ENCODE assay signal across 8 cellular contexts in genomic region chr9:34701023-34701768, GRCh38. TPM values are rescaled to one million over a fixed set of nuclear protein-coding genes. Genes with fewer than 3 reads are reported as not detected.
A peak's percentile ranks its signal among the peaks of the same experiment; 100 is the strongest.
DNase-seq lines count a peak whose midpoint lies in the region; ATAC-seq and TF ChIP-seq lines count a peak whose summit lies in the region.

No MANE protein-coding gene starts in this region.

- H3K36me3 ChIP-seq in CD4-positive, alpha-beta memory T cell (ENCODE audit: insufficient read depth, low read length), result no peaks in the 10 kb centered on the region
- no peaks in the 10 kb centered on the region for H3K36me3 ChIP-seq in effector memory CD4-positive, alpha-beta T cell (ENCODE audit: control insufficient read depth, insufficient read depth, low read length)

- intact Hi-C loops in CD4-positive, alpha-beta memory T cell (cut with micrococcal nuclease), result loop anchor here (1.0 to 5.0 kb wide), 3 partner anchors 55 to 396 kb away; partner anchors contain the start of genes GALT and PIGO

- TF ChIP-seq CTCF in HFF-Myc (IDR thresholded peaks at IDR 0.05; ENCODE audit: low read depth, low read length, missing control alignments), result peak; percentile 82

- H3K4me3 ChIP-seq in CD4-positive, alpha-beta memory T cell (ENCODE audit: low read length in 2 of 2), result peak overlapping the region; percentile 54 to 93
- H3K4me3 ChIP-seq in HFF-Myc (replicated peaks; ENCODE audit: low read depth, low read length), result peak overlapping the region; percentile 45
- H3K4me3 ChIP-seq in effector memory CD4-positive, alpha-beta T cell (ENCODE audit: insufficient read depth, low read depth, low read length, poor library complexity, severe bottlenecking), result peak overlapping the region; percentile 67

- H3K9me3 Mint-ChIP-seq in CD4-positive, alpha-beta memory T cell, result no peaks in the 10 kb centered on the region

- H3K27me3 Mint-ChIP-seq in CD4-positive, alpha-beta memory T cell, result no peaks in the 10 kb centered on the region

- CTCF ChIA-PET in CD4-positive, alpha-beta memory T cell (lab: Charles Lee; ENCODE audit: partially characterized antibody), result interaction anchor here (0.6 to 6.0 kb wide), 21 partner anchors 8 to 261 kb away, joined by 3 to 90 read pairs (median 5); partner anchors contain the start of genes ARID3C, CCL21, CCL27 and DCTN3

- no peaks in the 10 kb centered on the region for H3K36me3 Mint-ChIP-seq in CD4-positive, alpha-beta memory T cell

- H3K27ac ChIP-seq in CD4-positive, alpha-beta memory T cell (ENCODE audit: low read depth, low read length), result no peak overlapping the region
- H3K27ac ChIP-seq in effector memory CD4-positive, alpha-beta T cell (ENCODE audit: insufficient read depth, low read length, poor library complexity, severe bottlenecking), result no peak overlapping the region

- H3K9me3 ChIP-seq in CD4-positive, alpha-beta memory T cell (ENCODE audit: control insufficient read depth in 1 of 2, low read length in 2 of 2), result no peaks in the 10 kb centered on the region
- no peaks in the 10 kb centered on the region for H3K9me3 ChIP-seq in effector memory CD4-positive, alpha-beta T cell (ENCODE audit: control insufficient read depth, low read length)

- H3K4me1 Mint-ChIP-seq in CD4-positive, alpha-beta memory T cell, result peaks cover 1 to 9% (median 6%) of the 10 kb centered on the region in 4 donors

- peaks cover 7% of the 10 kb centered on the region for H3K4me1 ChIP-seq in CD4-positive, alpha-beta memory T cell (ENCODE audit: insufficient read depth, low read length)
- H3K4me1 ChIP-seq in effector memory CD4-positive, alpha-beta T cell (ENCODE audit: control insufficient read depth, insufficient read depth, low read length, poor library complexity, severe bottlenecking), result peaks cover 6% of the 10 kb centered on the region

- ATAC-seq in HG03439 (IDR thresholded peaks at IDR 0.05; ENCODE audit: unreplicated experiment), result no peak

- H3K27ac Mint-ChIP-seq in CD4-positive, alpha-beta memory T cell, result no peak overlapping the region

- POLR2A ChIA-PET in CD4-positive, alpha-beta memory T cell (lab: Charles Lee; ENCODE audit: partially characterized antibody), result interaction anchor here (1.0 to 1.8 kb wide), 5 partner anchors 36 to 81 kb away, joined by 3 to 6 read pairs (median 4); partner anchors contain the start of genes DCTN3, GALT and SIGMAR1

- no peaks in the 10 kb centered on the region for H3K27me3 ChIP-seq in CD4-positive, alpha-beta memory T cell (ENCODE audit: insufficient read depth, low read length)
- no peaks in the 10 kb centered on the region for H3K27me3 ChIP-seq in effector memory CD4-positive, alpha-beta T cell (replicated peaks; ENCODE audit: control insufficient read depth, insufficient read depth, low read length, poor library complexity, severe bottlenecking)

- peak; percentile 70 to 77 (median 71) for DNase-seq in CD4-positive, alpha-beta memory T cell
- DNase-seq in HFF-Myc (ENCODE audit: extremely low read depth, low read depth) (no peak), NCI-H446 treated with DMSO at 0.1 percent for 48 hours (lab: John Stamatoyannopoulos, UW) (peak; percentile 20), lung microvascular endothelial cell (ENCODE audit: low read depth in 2 of 2) (peak; percentile 63 to 81)
- DNase-seq in activated CD8-positive, alpha-beta memory T cell treated with anti-CD3 and anti-CD28 coated beads for 24 hours, result peak; percentile 94
- peak; percentile 46 to 61 (median 50) for DNase-seq in effector memory CD4-positive, alpha-beta T cell
- peak; percentile 72 to 76 for DNase-seq in stimulated activated CD4-positive, alpha-beta T cell treated with anti-CD3 and anti-CD28 coated beads, Interleukin-4, amount 100 ng/mL, for 48 hours (ENCODE audit: low read depth in 2 of 2)

- H3K4me3 Mint-ChIP-seq in CD4-positive, alpha-beta memory T cell, result peak overlapping the region; percentile 40 to 88 (median 66)

RNA-seq across cellular contexts. Expression of gene CCL21, which starts 8.7 kb away (rescaled TPM):
- not detected for total RNA-seq in CD4-positive, alpha-beta memory T cell
- not detected for polyA plus RNA-seq in CD4-positive, alpha-beta memory T cell
- 0.44 and 1.4 TPM in 2 replicates for total RNA-seq in lung microvascular endothelial cell

RNA-seq across cellular contexts. Expression of gene CCL19, which starts 10.1 kb away (rescaled TPM):
- total RNA-seq in CD4-positive, alpha-beta memory T cell, result not detected
- not detected for polyA plus RNA-seq in CD4-positive, alpha-beta memory T cell
- not detected in 2 replicates for total RNA-seq in lung microvascular endothelial cell

RNA-seq across cellular contexts. Expression of gene CCL27, which starts 38.7 kb away (rescaled TPM):
- total RNA-seq in CD4-positive, alpha-beta memory T cell, result not detected
- under 1 TPM in 1 of 2 donors, not detected in 1; 0.59 TPM for polyA plus RNA-seq in CD4-positive, alpha-beta memory T cell
- not detected in 2 replicates for total RNA-seq in lung microvascular endothelial cell

RNA-seq across cellular contexts. Expression of gene IL11RA, which starts 49.2 kb away (rescaled TPM):
- 100 to 1,000 TPM; 204 to 209 TPM for total RNA-seq in CD4-positive, alpha-beta memory T cell
- 10 to 100 TPM; 13.6 to 18.4 TPM for polyA plus RNA-seq in CD4-positive, alpha-beta memory T cell
- 3.3 and 3.4 TPM in 2 replicates for total RNA-seq in lung microvascular endothelial cell

RNA-seq across cellular contexts. Expression of gene GALT, which starts 54.7 kb away (rescaled TPM):
- 100 to 1,000 TPM; 251 to 261 TPM for total RNA-seq in CD4-positive, alpha-beta memory T cell
- polyA plus RNA-seq in CD4-positive, alpha-beta memory T cell, result 10 to 100 TPM; 81.9 to 82.9 TPM
- 23.5 and 27.0 TPM in 2 replicates for total RNA-seq in lung microvascular endothelial cell
